In the genomic region with DNA sequence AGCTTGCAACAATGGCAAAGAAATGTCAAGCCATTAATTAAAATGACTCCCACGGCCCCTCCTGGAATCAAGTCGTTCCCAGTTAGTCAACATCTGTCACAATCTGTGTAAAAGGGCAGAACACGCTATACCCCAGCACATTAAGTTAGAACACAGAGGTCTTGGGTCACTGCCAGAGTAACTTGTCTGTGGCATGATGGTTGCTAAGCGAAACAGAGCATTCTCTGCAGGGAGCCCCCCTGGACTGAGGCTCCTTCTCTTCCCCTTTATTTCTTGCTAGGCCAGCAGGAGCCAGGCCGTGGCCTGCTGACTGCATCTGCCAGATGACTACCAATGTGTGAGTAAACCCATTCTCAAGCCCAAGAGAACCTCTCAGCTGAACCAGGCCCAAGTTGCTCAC, we compare ENCODE assay signal across 1 cellular context.
TF ChIP-seq lines count a peak whose summit lies in the region.

No MANE protein-coding gene starts in this region.

TF ChIP-seq in HEK293, 187 proteins besides CTCF, POLR2A, EP300 and RAD21 (continued from another document):
- no peak for TF ChIP-seq PRDM4 (tag by site-specific recombination; IDR thresholded peaks at IDR 0.05)
- TF ChIP-seq ZNF335 (tag by site-specific recombination; conservative IDR thresholded peaks at IDR 0.05): no peak
- no peak for TF ChIP-seq IKZF3 (tag by site-specific recombination; IDR thresholded peaks at IDR 0.05)
- no peak for TF ChIP-seq ZNF292 (tag by site-specific recombination; IDR thresholded peaks at IDR 0.05; ENCODE audit: borderline replicate concordance, low read depth)
- TF ChIP-seq, protein P1, sequence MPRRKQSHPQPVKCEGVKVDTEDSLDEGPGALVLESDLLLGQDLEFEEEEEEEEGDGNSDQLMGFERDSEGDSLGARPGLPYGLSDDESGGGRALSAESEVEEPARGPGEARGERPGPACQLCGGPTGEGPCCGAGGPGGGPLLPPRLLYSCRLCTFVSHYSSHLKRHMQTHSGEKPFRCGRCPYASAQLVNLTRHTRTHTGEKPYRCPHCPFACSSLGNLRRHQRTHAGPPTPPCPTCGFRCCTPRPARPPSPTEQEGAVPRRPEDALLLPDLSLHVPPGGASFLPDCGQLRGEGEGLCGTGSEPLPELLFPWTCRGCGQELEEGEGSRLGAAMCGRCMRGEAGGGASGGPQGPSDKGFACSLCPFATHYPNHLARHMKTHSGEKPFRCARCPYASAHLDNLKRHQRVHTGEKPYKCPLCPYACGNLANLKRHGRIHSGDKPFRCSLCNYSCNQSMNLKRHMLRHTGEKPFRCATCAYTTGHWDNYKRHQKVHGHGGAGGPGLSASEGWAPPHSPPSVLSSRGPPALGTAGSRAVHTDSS (tag by site-specific recombination; IDR thresholded peaks at IDR 0.05): no peak
- TF ChIP-seq ZNF404 (tag by site-specific recombination; IDR thresholded peaks at IDR 0.05): no peak
- TF ChIP-seq OSR2 (tag by site-specific recombination; IDR thresholded peaks at IDR 0.05): no peak
- TF ChIP-seq ZXDB (tag by site-specific recombination; IDR thresholded peaks at IDR 0.05): no peak
- peak; percentile 93 for TF ChIP-seq GLIS1 (tag by site-specific recombination; IDR thresholded peaks at IDR 0.05)
- no peak for TF ChIP-seq ZFP3 (tag by site-specific recombination; IDR thresholded peaks at IDR 0.05; ENCODE audit: low read depth)
- peak; percentile 85 for TF ChIP-seq ZIC2 (tag by site-specific recombination; IDR thresholded peaks at IDR 0.05)
- no peak for TF ChIP-seq ZBTB7A (tag by site-specific recombination; IDR thresholded peaks at IDR 0.05; ENCODE audit: low read depth)
- no peak for TF ChIP-seq ZNF148 (tag by site-specific recombination; IDR thresholded peaks at IDR 0.05; ENCODE audit: borderline replicate concordance)
- no peak for TF ChIP-seq ZNF488 (tag by site-specific recombination; IDR thresholded peaks at IDR 0.05)
- TF ChIP-seq SP7 (tag by site-specific recombination; IDR thresholded peaks at IDR 0.05): peak; percentile 63
- no peak for TF ChIP-seq ZNF248 (tag by site-specific recombination; IDR thresholded peaks at IDR 0.05)
- TF ChIP-seq KLF8 (tag by site-specific recombination; IDR thresholded peaks at IDR 0.05): no peak
TF ChIP-seq in HEK293: peak in this region for 3.
